ENCODE assay signal across 12 cellular contexts in the genomic region with DNA sequence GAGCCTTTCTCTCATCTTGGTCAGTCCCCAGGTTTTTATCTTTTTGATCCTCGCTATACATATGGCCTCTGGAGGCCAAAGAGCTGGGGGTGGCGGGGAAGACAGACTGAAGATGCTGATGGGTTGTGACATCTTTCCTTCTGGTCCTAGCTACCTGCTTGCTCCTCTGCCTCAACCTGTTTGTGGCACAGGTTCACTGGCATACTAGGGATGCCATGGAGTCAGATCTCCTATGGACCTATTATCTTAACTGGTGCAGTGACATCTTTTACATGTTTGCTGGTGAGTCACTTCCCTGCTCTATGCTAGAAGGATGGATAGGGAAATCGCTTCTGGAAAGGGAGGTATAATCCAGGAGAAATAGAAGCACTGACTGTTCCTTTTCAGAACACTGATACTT. TPM values are rescaled to one million over a fixed set of nuclear protein-coding genes. Genes with fewer than 3 reads are reported as not detected.
"Had no signal": no experiment of that assay in that cellular context is flagged by ENCODE, and none has a peak within 500 bp of the region (broad histone marks: within the 10 kb centered on the region; RNA-seq: fewer than 3 reads in every experiment).

No MANE protein-coding gene starts in this region.

- H3K4me1 ChIP-seq: HAP-1 had no signal

- H3K4me3 ChIP-seq: GM23248, GM23338, HAP-1 had no signal

- DNase-seq: GM23248, GOT3, H7, H9, HCEC 1CT, HFFc6 had no signal

- ATAC-seq: GM23338, HCT116 had no signal

- H3K9ac ChIP-seq: GM23248 had no signal

- H2AFZ ChIP-seq: GM23248, GM23338 had no signal

- H3K9me3 ChIP-seq: HAP-1 had no signal

- H3K36me3 ChIP-seq: HAP-1 had no signal

- FAIRE-seq: H1, H54 had no signal

- H3K27ac ChIP-seq: GM23248 had no signal

- H3K4me2 ChIP-seq: GM23338 had no signal

RNA-seq across cellular contexts. Expression of a gene that starts 8.8 kb away (rescaled TPM):
- total RNA-seq: GM23248, GM23338, H1, H4, H7, H9, HFFc6 had no signal
- polyA plus RNA-seq: GM23248, GM23338, H1 had no signal
